Comparison of ENCODE assay signal across 1 cellular context in genomic region chr19:4385291-4386037, GRCh38.
TF ChIP-seq lines count a peak whose summit lies in the region.

No MANE protein-coding gene starts in this region.

TF ChIP-seq in HepG2, 621 proteins besides CTCF, POLR2A, EP300 and RAD21 (continued from another document and continues in another):
- TF ChIP-seq ZNF703 (CRISPR knock-in tag; IDR thresholded peaks at IDR 0.05; ENCODE audit: borderline replicate concordance): no peak
- 0 out of 2 replicates have a peak, but pooled peaks have one; percentile 36 for TF ChIP-seq ZNF33B (CRISPR knock-in tag; IDR thresholded peaks at IDR 0.05)
- no peak for TF ChIP-seq RARA (CRISPR knock-in tag; IDR thresholded peaks at IDR 0.05)
- peak; percentile 26; the same call in 1 of the 2 replicates for TF ChIP-seq ZNF788 (CRISPR knock-in tag; IDR thresholded peaks at IDR 0.05; ENCODE audit: borderline replicate concordance)
- no peak for TF ChIP-seq MTERF4 (CRISPR knock-in tag; IDR thresholded peaks at IDR 0.05)
- TF ChIP-seq ZMYM3 (CRISPR knock-in tag; IDR thresholded peaks at IDR 0.05): no peak
- peak; percentile 40; the same call in 1 of the 2 replicates for TF ChIP-seq GLI4 (CRISPR knock-in tag; IDR thresholded peaks at IDR 0.05; ENCODE audit: borderline replicate concordance)
- no peak for TF ChIP-seq ZBED4 (CRISPR knock-in tag; IDR thresholded peaks at IDR 0.05; ENCODE audit: borderline replicate concordance)
- TF ChIP-seq KLF16 (CRISPR knock-in tag; IDR thresholded peaks at IDR 0.05): no peak
- TF ChIP-seq ZNF253 (CRISPR knock-in tag; IDR thresholded peaks at IDR 0.05; ENCODE audit: borderline replicate concordance): no peak
- no peak for TF ChIP-seq MIER3 (CRISPR knock-in tag; IDR thresholded peaks at IDR 0.05; ENCODE audit: borderline replicate concordance)
- peak; percentile 27; the same call in 1 of the 2 replicates for TF ChIP-seq HNRNPL (IDR thresholded peaks at IDR 0.05; ENCODE audit: low read depth, low read length)
- no peak for TF ChIP-seq SETDB1 (CRISPR knock-in tag; IDR thresholded peaks at IDR 0.05; ENCODE audit: borderline replicate concordance)
- no peak for TF ChIP-seq MEF2D (CRISPR knock-in tag; IDR thresholded peaks at IDR 0.05)
- TF ChIP-seq ZKSCAN8 (CRISPR knock-in tag; IDR thresholded peaks at IDR 0.05; ENCODE audit: borderline replicate concordance): no peak
- no peak for TF ChIP-seq MEIS2 (CRISPR knock-in tag; IDR thresholded peaks at IDR 0.05)
- TF ChIP-seq ZNF775 (CRISPR knock-in tag; IDR thresholded peaks at IDR 0.05; ENCODE audit: borderline replicate concordance): no peak
- no peak for TF ChIP-seq ZNF280D (CRISPR knock-in tag; IDR thresholded peaks at IDR 0.05)
- no peak for TF ChIP-seq PTBP1 (IDR thresholded peaks at IDR 0.05; ENCODE audit: low read depth, low read length, poor library complexity, severe bottlenecking)
- TF ChIP-seq HMGA1 (CRISPR knock-in tag; conservative IDR thresholded peaks at IDR 0.05): no peak
- peak; percentile 49; the same call in 1 of the 2 replicates for TF ChIP-seq ZNF574 (CRISPR knock-in tag; IDR thresholded peaks at IDR 0.05)
- TF ChIP-seq LCORL (IDR thresholded peaks at IDR 0.05): no peak
- 0 out of 2 replicates have a peak, but pooled peaks have one; percentile 31 for TF ChIP-seq LCORL (CRISPR knock-in tag; IDR thresholded peaks at IDR 0.05)
- no peak for TF ChIP-seq ZNF513 (CRISPR knock-in tag; conservative IDR thresholded peaks at IDR 0.05)
- no peak for TF ChIP-seq ZNF460 (CRISPR knock-in tag; IDR thresholded peaks at IDR 0.05; ENCODE audit: borderline replicate concordance)
- no peak for TF ChIP-seq ZBTB49 (CRISPR knock-in tag; IDR thresholded peaks at IDR 0.05; ENCODE audit: borderline replicate concordance)
- no peak for TF ChIP-seq XBP1 (CRISPR knock-in tag; IDR thresholded peaks at IDR 0.05)
- no peak for TF ChIP-seq PLSCR1 (CRISPR knock-in tag; IDR thresholded peaks at IDR 0.05; ENCODE audit: borderline replicate concordance)
- no peak for TF ChIP-seq NFYB (CRISPR knock-in tag; IDR thresholded peaks at IDR 0.05)
- no peak for TF ChIP-seq ZNF230 (CRISPR knock-in tag; IDR thresholded peaks at IDR 0.05)
- no peak for TF ChIP-seq U2AF2 (IDR thresholded peaks at IDR 0.05; ENCODE audit: low read depth, low read length)
- TF ChIP-seq RFXANK (CRISPR knock-in tag; IDR thresholded peaks at IDR 0.05): no peak
- no peak for TF ChIP-seq ZBTB20 (CRISPR knock-in tag; IDR thresholded peaks at IDR 0.05; ENCODE audit: borderline replicate concordance, low read depth)
- no peak for TF ChIP-seq ZSCAN9 (CRISPR knock-in tag; IDR thresholded peaks at IDR 0.05; ENCODE audit: borderline replicate concordance)
- no peak for TF ChIP-seq ZNF607 (CRISPR knock-in tag; IDR thresholded peaks at IDR 0.05; ENCODE audit: borderline replicate concordance)
- TF ChIP-seq NR0B2 (CRISPR knock-in tag; IDR thresholded peaks at IDR 0.05): no peak
- TF ChIP-seq ZNF350 (CRISPR knock-in tag; IDR thresholded peaks at IDR 0.05; ENCODE audit: borderline replicate concordance, low read depth): no peak; the same call in 1 of the 2 replicates
- no peak for TF ChIP-seq GATAD1 (CRISPR knock-in tag; IDR thresholded peaks at IDR 0.05)
- peak; percentile 66 for TF ChIP-seq GATAD2A (CRISPR knock-in tag; IDR thresholded peaks at IDR 0.05)
- TF ChIP-seq KAT8 (CRISPR knock-in tag; IDR thresholded peaks at IDR 0.05): no peak
- no peak for TF ChIP-seq NFKBIZ (CRISPR knock-in tag; IDR thresholded peaks at IDR 0.05)
- TF ChIP-seq TFE3 (CRISPR knock-in tag; IDR thresholded peaks at IDR 0.05): no peak
- TF ChIP-seq DMAP1 (CRISPR knock-in tag; IDR thresholded peaks at IDR 0.05): no peak
- 0 out of 2 replicates have a peak, but pooled peaks have one; percentile 21 for TF ChIP-seq ZNF598 (CRISPR knock-in tag; IDR thresholded peaks at IDR 0.05; ENCODE audit: borderline replicate concordance)
- peak; percentile 38; the same call in 1 of the 2 replicates for TF ChIP-seq ZNF501 (CRISPR knock-in tag; IDR thresholded peaks at IDR 0.05)
- TF ChIP-seq ZNF883 (CRISPR knock-in tag; IDR thresholded peaks at IDR 0.05; ENCODE audit: not compliant biosample characterization): peak; percentile 25
- TF ChIP-seq ZNF672 (CRISPR knock-in tag; IDR thresholded peaks at IDR 0.05): no peak
- no peak for TF ChIP-seq KDM1A (CRISPR knock-in tag; IDR thresholded peaks at IDR 0.05)
- no peak for TF ChIP-seq KMT2B (CRISPR knock-in tag; IDR thresholded peaks at IDR 0.05)
- no peak for TF ChIP-seq ZNF160 (CRISPR knock-in tag; IDR thresholded peaks at IDR 0.05)
- TF ChIP-seq ZNF576 (CRISPR knock-in tag; IDR thresholded peaks at IDR 0.05): no peak
- TF ChIP-seq MIER2 (CRISPR knock-in tag; IDR thresholded peaks at IDR 0.05): no peak
